19 cellular contexts compared by ENCODE assay signal in genomic region chr13:112877976-112878955, GRCh38.
"Had no signal": no experiment of that assay in that cellular context is flagged by ENCODE, and none has a peak within 500 bp of the region (broad histone marks: within the 10 kb centered on the region; RNA-seq: fewer than 3 reads in every experiment).

No MANE protein-coding gene starts in this region.

- H3K4me1 Mint-ChIP-seq: brain had no signal

- DNase-seq: activated CD4-positive, alpha-beta T cell treated with anti-CD3 and anti-CD28 coated beads for 36 hours; activated CD4-positive, alpha-beta T cell treated with anti-CD3 and anti-CD28 coated beads, Interleukin-2, amount 50 U/mL, for 48 hours; activated naive CD8-positive, alpha-beta T cell treated with anti-CD3 and anti-CD28 coated beads, Interleukin-2, amount 10 ng/mL, durations not matched to agents 7 days and 5 days; amygdala; central memory CD4-positive, alpha-beta T cell; colonic mucosa; erythroblast; foreskin melanocyte; kidney glomerular epithelial cell; occipital lobe; stimulated activated CD4-positive, alpha-beta T cell treated with anti-CD3 and anti-CD28 coated beads, Interleukin-15, amount 100 ng/mL, for 24 hours; stimulated activated CD4-positive, alpha-beta T cell treated with anti-CD3 and anti-CD28 coated beads, Interleukin-4, amount 100 ng/mL, for 1 hour; stimulated activated naive CD8-positive, alpha-beta T cell treated with anti-CD3 and anti-CD28 coated beads, Interleukin-15, amount 100 ng/mL, for 72 hours; SW 1271; T-helper 2 cell; transverse colon had no signal

- H3K4me3 Mint-ChIP-seq: activated CD4-positive, alpha-beta T cell treated with anti-CD3 and anti-CD28 coated beads for 36 hours; activated naive CD8-positive, alpha-beta T cell treated with anti-CD3 and anti-CD28 coated beads, Interleukin-2, amount 10 ng/mL, durations not matched to agents 7 days and 5 days; brain; naive thymus-derived CD8-positive, alpha-beta T cell; stimulated activated naive CD8-positive, alpha-beta T cell treated with anti-CD3 and anti-CD28 coated beads, Interleukin-15, amount 100 ng/mL, for 72 hours had no signal

- H3K9me3 Mint-ChIP-seq: brain; stimulated activated naive CD8-positive, alpha-beta T cell treated with anti-CD3 and anti-CD28 coated beads, Interleukin-15, amount 100 ng/mL, for 72 hours had no signal

- H3K27ac Mint-ChIP-seq: activated CD4-positive, alpha-beta T cell treated with anti-CD3 and anti-CD28 coated beads for 36 hours; activated naive CD8-positive, alpha-beta T cell treated with anti-CD3 and anti-CD28 coated beads, Interleukin-2, amount 10 ng/mL, durations not matched to agents 7 days and 5 days; naive thymus-derived CD8-positive, alpha-beta T cell; progenitor cell of endocrine pancreas; stimulated activated naive CD8-positive, alpha-beta T cell treated with anti-CD3 and anti-CD28 coated beads, Interleukin-15, amount 100 ng/mL, for 72 hours had no signal

- ATAC-seq: activated CD4-positive, alpha-beta T cell treated with anti-CD3 and anti-CD28 coated beads for 36 hours; naive thymus-derived CD8-positive, alpha-beta T cell; stimulated activated naive CD8-positive, alpha-beta T cell treated with anti-CD3 and anti-CD28 coated beads, Interleukin-15, amount 100 ng/mL, for 72 hours had no signal

- H3K27me3 Mint-ChIP-seq: activated CD4-positive, alpha-beta T cell treated with anti-CD3 and anti-CD28 coated beads for 36 hours; activated naive CD8-positive, alpha-beta T cell treated with anti-CD3 and anti-CD28 coated beads, Interleukin-2, amount 10 ng/mL, durations not matched to agents 7 days and 5 days; naive thymus-derived CD8-positive, alpha-beta T cell; progenitor cell of endocrine pancreas; stimulated activated naive CD8-positive, alpha-beta T cell treated with anti-CD3 and anti-CD28 coated beads, Interleukin-15, amount 100 ng/mL, for 72 hours had no signal
